8 cellular contexts compared by ENCODE assay signal in genomic region chr1:30027247-30027646, GRCh38.
"Had no signal": no experiment of that assay in that cellular context is flagged by ENCODE, and none has a peak within 500 bp of the region (broad histone marks: within the 10 kb centered on the region; RNA-seq: fewer than 3 reads in every experiment).

No MANE protein-coding gene starts in this region.

- H3K4me3 ChIP-seq: GM12878 had no signal

- FAIRE-seq: G401.6, GM12878, GM12891, GM12892, GM18507, GM19239 had no signal

- ATAC-seq: GM12878 had no signal

- DNase-seq: GDM1, GF-D8 had no signal
